In genomic region chr3:12965999-12966846, GRCh38 we compare ENCODE assay signal across 8 cellular contexts.
DNase-seq lines count a peak whose midpoint lies in the region; ATAC-seq and TF ChIP-seq lines count a peak whose summit lies in the region.

No MANE protein-coding gene starts in this region.

- peaks cover 40% of the 10 kb centered on the region for H3K4me1 ChIP-seq in SJCRH30
- H3K4me1 ChIP-seq in prostate gland (replicated peaks): peaks cover 31% of the 10 kb centered on the region

- intact Hi-C loops in prostate gland (cut with DNase I): loop anchor here (5.0 kb wide), 1 partner anchor 34 kb away; no protein-coding TSS in a partner anchor

- H3K27ac ChIP-seq in SJCRH30: no peak overlapping the region
- H3K27ac ChIP-seq in prostate gland: peak overlapping the region; percentile 74 to 84

- TF ChIP-seq POLR2A in prostate gland (IDR thresholded peaks at IDR 0.05): no peak

- DNase-seq in ELR (ENCODE audit: low read depth): peak; percentile 15
- peak in 1 of 2 experiments; percentile 42 for DNase-seq in SJCRH30
- DNase-seq in fibroblast of pulmonary artery (ENCODE audit: low read depth): no peak
- no peak for DNase-seq in prostate gland (ENCODE audit: low spot score)
- no peak for DNase-seq in iPS-NIHi7 (ENCODE audit: extremely low spot score)
- DNase-seq in NCI-H2171 (lab: John Stamatoyannopoulos, UW): no peak
- DNase-seq in NCI-H1048 (lab: John Stamatoyannopoulos, UW): no peak

- 52% methylated on average over 11 of the region's 11 CpGs for WGBS in prostate gland

- H3K9me3 ChIP-seq in SJCRH30 (replicated peaks) (no peaks in the 10 kb centered on the region), prostate gland (no peaks in the 10 kb centered on the region)

- no peak for TF ChIP-seq CTCF in fibroblast of pulmonary artery (IDR thresholded peaks at IDR 0.05; ENCODE audit: low read length, missing control alignments)
- no peak for TF ChIP-seq CTCF in prostate gland (IDR thresholded peaks at IDR 0.05)

- H3K27me3 ChIP-seq in SJCRH30 (no peaks in the 10 kb centered on the region), prostate gland (replicated peaks; ENCODE audit: insufficient read depth) (no peaks in the 10 kb centered on the region)

- no peak for ATAC-seq in GM21367 (IDR thresholded peaks at IDR 0.05; ENCODE audit: unreplicated experiment)

- H3K36me3 ChIP-seq in SJCRH30 (no peaks in the 10 kb centered on the region), prostate gland (no peaks in the 10 kb centered on the region)

- H3K4me3 ChIP-seq in SJCRH30: peak overlapping the region; percentile 91
- H3K4me3 ChIP-seq in fibroblast of pulmonary artery (replicated peaks; ENCODE audit: low read depth, low read length): peak overlapping the region; percentile 75
- peak overlapping the region; percentile 68 to 91 for H3K4me3 ChIP-seq in prostate gland
